ENCODE assay signal across 19 cellular contexts in genomic region chr3:10515396-10515795, GRCh38. TPM values are rescaled to one million over a fixed set of nuclear protein-coding genes. Genes with fewer than 3 reads are reported as not detected.
A peak's percentile ranks its signal among the peaks of the same experiment; 100 is the strongest.
DNase-seq lines count a peak whose midpoint lies in the region; ATAC-seq and TF ChIP-seq lines count a peak whose summit lies in the region.
"Had no signal": no experiment of that assay in that cellular context is flagged by ENCODE, and none has a peak within 500 bp of the region (broad histone marks: within the 10 kb centered on the region; RNA-seq: fewer than 3 reads in every experiment).

No MANE protein-coding gene starts in this region.

- no peak for TF ChIP-seq RAD21 in liver (IDR thresholded peaks at IDR 0.05)

- H3K27ac ChIP-seq in liver (ENCODE audit: low read depth in 1 of 2, low read length in 2 of 2): peak overlapping the region in 1 of 2 donors; percentile 83
- no peak overlapping the region for H3K27ac ChIP-seq in suprapubic skin
- H3K27ac ChIP-seq: C4-2B had no signal

- H3K27me3 ChIP-seq in liver (ENCODE audit: control insufficient read depth in 4 of 4, insufficient read depth in 4 of 4, low read length in 3 of 4): no peaks in the 10 kb centered on the region
- peaks cover 6% of the 10 kb centered on the region for H3K27me3 ChIP-seq in suprapubic skin

- 85% methylated on average over 3 of the region's 3 CpGs for WGBS in liver
- WGBS in suprapubic skin: 59% methylated on average over 3 of the region's 3 CpGs

- DNase-seq in CD14-positive monocyte (ENCODE audit: low spot score) (peak; percentile 36), MV-4-11 (lab: John Stamatoyannopoulos, UW) (peak; percentile 8), suprapubic skin (ENCODE audit: low spot score in 2 of 2) (peak; percentile 14 to 63), NCI-H446 (lab: John Stamatoyannopoulos, UW) (no peak), NCI-H2029 (lab: John Stamatoyannopoulos, UW) (no peak)
- DNase-seq: COR-L47, DMS 273 treated with DMSO at 0.1 percent for 48 hours, GDM1, HFFc6, NCI-H1417, NCI-H187, NCI-H226, NCI-H526, SHP77, SK-N-SH had no signal

- TF ChIP-seq CTCF in CD14-positive monocyte (IDR thresholded peaks at IDR 0.05) (no peak), liver (IDR thresholded peaks at IDR 0.05; ENCODE audit: low read depth, low read length, missing input control) (no peak), suprapubic skin (IDR thresholded peaks at IDR 0.05) (no peak)

- ATAC-seq in HG02938 (IDR thresholded peaks at IDR 0.05; ENCODE audit: unreplicated experiment): no peak

- intact Hi-C loops in CD14-positive monocyte (cut with micrococcal nuclease): no loop called here

- H3K4me3 ChIP-seq in liver (ENCODE audit: low read depth in 1 of 3, low read length in 3 of 3): no peak overlapping the region
- no peak overlapping the region for H3K4me3 ChIP-seq in suprapubic skin

- H3K4me1 ChIP-seq in liver (ENCODE audit: control insufficient read depth in 4 of 4, insufficient read depth in 4 of 4, low read length in 3 of 4): peaks cover 0 to 17% (median 3%) of the 10 kb centered on the region in 4 donors
- H3K4me1 ChIP-seq in suprapubic skin: peaks cover 6% of the 10 kb centered on the region

- H3K27ac Mint-ChIP-seq in CD14-positive monocyte: no peak overlapping the region
- H3K27ac Mint-ChIP-seq: HFFc6 had no signal

- no peaks in the 10 kb centered on the region for H3K4me1 Mint-ChIP-seq in CD14-positive monocyte

- no peak overlapping the region for H3K4me3 Mint-ChIP-seq in CD14-positive monocyte
- H3K4me3 Mint-ChIP-seq: HFFc6 had no signal

- H3K9me3 Mint-ChIP-seq in CD14-positive monocyte: no peaks in the 10 kb centered on the region
- H3K9me3 Mint-ChIP-seq: HFFc6 had no signal

- no peak overlapping the region for H3K9ac ChIP-seq in liver (ENCODE audit: low read depth in 1 of 2, low read length in 2 of 2)
- H3K9ac ChIP-seq: SK-N-SH had no signal

- H3K36me3 Mint-ChIP-seq in CD14-positive monocyte: no peaks in the 10 kb centered on the region

- TF ChIP-seq EP300 in suprapubic skin (IDR thresholded peaks at IDR 0.05): no peak

- no peaks in the 10 kb centered on the region for H3K9me3 ChIP-seq in liver (ENCODE audit: control insufficient read depth in 4 of 4, low read length in 3 of 4)
- H3K9me3 ChIP-seq in suprapubic skin: no peaks in the 10 kb centered on the region
- H3K9me3 ChIP-seq: SK-N-SH had no signal

- H3K27me3 Mint-ChIP-seq in CD14-positive monocyte (ENCODE audit: low read depth in 3 of 3): peaks cover 1 to 2% (median 2%) of the 10 kb centered on the region in 3 donors

- no peak for TF ChIP-seq POLR2A in suprapubic skin (IDR thresholded peaks at IDR 0.05)

- H3K36me3 ChIP-seq in liver (ENCODE audit: control insufficient read depth in 4 of 4, insufficient read depth in 3 of 4, low read depth in 1 of 4, low read length in 3 of 4): no peaks in the 10 kb centered on the region
- no peaks in the 10 kb centered on the region for H3K36me3 ChIP-seq in suprapubic skin

TF ChIP-seq in liver, 16 proteins besides CTCF, POLR2A, EP300 and RAD21:
- TF ChIP-seq GABPA (IDR thresholded peaks at IDR 0.05 in 1 of 2, conservative IDR thresholded peaks at IDR 0.05 in 1 of 2) (no peak), ATF3 (IDR thresholded peaks at IDR 0.05) (peak; percentile 4), SP1 (IDR thresholded peaks at IDR 0.05) (no peak), RXRA (IDR thresholded peaks at IDR 0.05) (no peak), YY1 (IDR thresholded peaks at IDR 0.05) (no peak), HNF4A (conservative IDR thresholded peaks at IDR 0.05) (no peak)

RNA-seq across cellular contexts. Expression of gene ATP2B2, which starts 10.0 kb away (rescaled TPM):
- not detected for polyA plus RNA-seq in CD14-positive monocyte
- total RNA-seq in liver: 10 to 100 TPM; 26.8 to 27.8 TPM
- 10 to 100 TPM; 10.4 to 14.6 TPM for polyA plus RNA-seq in liver
- total RNA-seq in suprapubic skin: 1 to 10 TPM in 2 of 4 donors, under 1 TPM in 1, not detected in 1; 0.86 to 2.2 (median 1.0) TPM
- total RNA-seq: Daoy, HFFc6 had no signal

Comparison
In these comparisons a context has a peak if more than half of its experiments do, and no peak if none do; other contexts are left out.
1. DNase-seq: peak in CD14-positive monocyte (single experiment), MV-4-11 (single experiment) and suprapubic skin (2 of 2); none in NCI-H446 (0 of 2) and NCI-H2029 (single experiment).
2. RNA of gene ATP2B2, which starts 10.0 kb away (total RNA-seq): 26.8 to 27.8 TPM in liver; 0.86 to 2.2 TPM in suprapubic skin; every median in the first group is over 4 times any median in the second.